ENCODE assay signal across 1 cellular context in genomic region chr1:54728027-54728426, GRCh38.
A peak's percentile ranks its signal among the peaks of the same experiment; 100 is the strongest.
TF ChIP-seq lines count a peak whose summit lies in the region.

No MANE protein-coding gene starts in this region.

TF ChIP-seq in HepG2, 621 proteins besides CTCF, POLR2A, EP300 and RAD21:
- TF ChIP-seq KLF6 (CRISPR knock-in tag; IDR thresholded peaks at IDR 0.05) (no peak), RBFOX2 (IDR thresholded peaks at IDR 0.05; ENCODE audit: low read depth, low read length) (0 out of 2 replicates have a peak, but pooled peaks have one; percentile 17)
